Comparison of ENCODE assay signal across 1 cellular context in the genomic region with DNA sequence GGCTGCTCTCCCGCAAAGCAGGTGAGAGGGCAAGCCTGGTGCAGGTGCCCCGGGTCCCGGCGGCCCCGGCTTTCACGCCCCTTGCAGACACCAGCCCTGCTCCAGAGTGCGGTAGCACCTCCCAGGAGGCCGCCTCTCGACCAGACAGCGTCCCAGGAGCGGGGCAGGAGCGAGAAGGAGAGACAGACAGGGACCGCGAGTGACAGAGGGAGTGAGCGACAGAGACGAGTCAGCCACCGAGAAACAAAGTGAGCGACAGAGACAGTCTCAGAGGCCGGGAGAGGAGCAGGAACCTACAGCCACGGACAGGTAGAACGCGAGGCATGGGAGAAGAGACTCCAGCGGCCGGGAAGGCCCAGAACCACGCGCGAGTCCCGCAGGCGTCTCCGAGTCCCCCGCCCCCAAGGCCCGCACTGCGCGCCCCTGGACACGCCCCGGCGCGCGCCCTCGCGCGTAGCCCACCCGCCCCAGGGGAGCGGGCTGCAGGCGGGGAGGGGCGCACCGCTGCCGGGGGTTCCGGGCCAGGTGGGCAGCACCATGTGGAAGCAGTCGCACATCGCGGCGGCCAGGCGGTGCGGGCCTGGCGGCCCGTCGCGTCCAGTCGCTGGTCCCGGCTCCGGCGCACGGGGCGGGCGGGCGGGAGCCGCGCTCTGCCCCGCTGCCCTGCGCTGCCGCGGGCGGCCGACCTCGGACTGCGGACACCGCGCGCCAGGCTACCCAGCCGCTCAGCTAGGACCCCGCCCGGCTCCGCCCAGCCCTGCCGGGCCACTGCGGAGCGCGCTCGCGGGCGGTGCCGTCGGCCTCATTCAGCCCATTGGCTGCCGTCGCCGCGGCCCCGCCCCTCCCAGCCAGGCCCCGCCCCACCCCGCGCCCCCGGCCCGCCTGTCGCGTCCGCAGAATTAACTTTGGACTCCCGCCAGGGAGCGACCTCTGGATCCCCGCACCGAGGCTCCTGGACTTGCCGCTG.
TF ChIP-seq lines count a peak whose summit lies in the region.

A gene (minus strand): TSS at position 694 of the 967 bp plus-strand sequence. CDS start 137 bp downstream, at position 557.

TF ChIP-seq in HepG2, 621 proteins besides CTCF, POLR2A, EP300 and RAD21 (continued from another document):
- TF ChIP-seq, protein P1, sequence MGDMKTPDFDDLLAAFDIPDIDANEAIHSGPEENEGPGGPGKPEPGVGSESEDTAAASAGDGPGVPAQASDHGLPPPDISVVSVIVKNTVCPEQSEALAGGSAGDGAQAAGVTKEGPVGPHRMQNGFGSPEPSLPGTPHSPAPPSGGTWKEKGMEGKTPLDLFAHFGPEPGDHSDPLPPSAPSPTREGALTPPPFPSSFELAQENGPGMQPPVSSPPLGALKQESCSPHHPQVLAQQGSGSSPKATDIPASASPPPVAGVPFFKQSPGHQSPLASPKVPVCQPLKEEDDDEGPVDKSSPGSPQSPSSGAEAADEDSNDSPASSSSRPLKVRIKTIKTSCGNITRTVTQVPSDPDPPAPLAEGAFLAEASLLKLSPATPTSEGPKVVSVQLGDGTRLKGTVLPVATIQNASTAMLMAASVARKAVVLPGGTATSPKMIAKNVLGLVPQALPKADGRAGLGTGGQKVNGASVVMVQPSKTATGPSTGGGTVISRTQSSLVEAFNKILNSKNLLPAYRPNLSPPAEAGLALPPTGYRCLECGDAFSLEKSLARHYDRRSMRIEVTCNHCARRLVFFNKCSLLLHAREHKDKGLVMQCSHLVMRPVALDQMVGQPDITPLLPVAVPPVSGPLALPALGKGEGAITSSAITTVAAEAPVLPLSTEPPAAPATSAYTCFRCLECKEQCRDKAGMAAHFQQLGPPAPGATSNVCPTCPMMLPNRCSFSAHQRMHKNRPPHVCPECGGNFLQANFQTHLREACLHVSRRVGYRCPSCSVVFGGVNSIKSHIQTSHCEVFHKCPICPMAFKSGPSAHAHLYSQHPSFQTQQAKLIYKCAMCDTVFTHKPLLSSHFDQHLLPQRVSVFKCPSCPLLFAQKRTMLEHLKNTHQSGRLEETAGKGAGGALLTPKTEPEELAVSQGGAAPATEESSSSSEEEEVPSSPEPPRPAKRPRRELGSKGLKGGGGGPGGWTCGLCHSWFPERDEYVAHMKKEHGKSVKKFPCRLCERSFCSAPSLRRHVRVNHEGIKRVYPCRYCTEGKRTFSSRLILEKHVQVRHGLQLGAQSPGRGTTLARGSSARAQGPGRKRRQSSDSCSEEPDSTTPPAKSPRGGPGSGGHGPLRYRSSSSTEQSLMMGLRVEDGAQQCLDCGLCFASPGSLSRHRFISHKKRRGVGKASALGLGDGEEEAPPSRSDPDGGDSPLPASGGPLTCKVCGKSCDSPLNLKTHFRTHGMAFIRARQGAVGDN (CRISPR knock-in tag; IDR thresholded peaks at IDR 0.05): peak; percentile 14; the same call in 1 of the 2 replicates
- TF ChIP-seq, protein P2, sequence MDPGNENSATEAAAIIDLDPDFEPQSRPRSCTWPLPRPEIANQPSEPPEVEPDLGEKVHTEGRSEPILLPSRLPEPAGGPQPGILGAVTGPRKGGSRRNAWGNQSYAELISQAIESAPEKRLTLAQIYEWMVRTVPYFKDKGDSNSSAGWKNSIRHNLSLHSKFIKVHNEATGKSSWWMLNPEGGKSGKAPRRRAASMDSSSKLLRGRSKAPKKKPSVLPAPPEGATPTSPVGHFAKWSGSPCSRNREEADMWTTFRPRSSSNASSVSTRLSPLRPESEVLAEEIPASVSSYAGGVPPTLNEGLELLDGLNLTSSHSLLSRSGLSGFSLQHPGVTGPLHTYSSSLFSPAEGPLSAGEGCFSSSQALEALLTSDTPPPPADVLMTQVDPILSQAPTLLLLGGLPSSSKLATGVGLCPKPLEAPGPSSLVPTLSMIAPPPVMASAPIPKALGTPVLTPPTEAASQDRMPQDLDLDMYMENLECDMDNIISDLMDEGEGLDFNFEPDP (CRISPR knock-in tag; conservative IDR thresholded peaks at IDR 0.05): 0 out of 2 replicates have a peak, but pooled peaks have one; percentile 48
- TF ChIP-seq, protein P3, sequence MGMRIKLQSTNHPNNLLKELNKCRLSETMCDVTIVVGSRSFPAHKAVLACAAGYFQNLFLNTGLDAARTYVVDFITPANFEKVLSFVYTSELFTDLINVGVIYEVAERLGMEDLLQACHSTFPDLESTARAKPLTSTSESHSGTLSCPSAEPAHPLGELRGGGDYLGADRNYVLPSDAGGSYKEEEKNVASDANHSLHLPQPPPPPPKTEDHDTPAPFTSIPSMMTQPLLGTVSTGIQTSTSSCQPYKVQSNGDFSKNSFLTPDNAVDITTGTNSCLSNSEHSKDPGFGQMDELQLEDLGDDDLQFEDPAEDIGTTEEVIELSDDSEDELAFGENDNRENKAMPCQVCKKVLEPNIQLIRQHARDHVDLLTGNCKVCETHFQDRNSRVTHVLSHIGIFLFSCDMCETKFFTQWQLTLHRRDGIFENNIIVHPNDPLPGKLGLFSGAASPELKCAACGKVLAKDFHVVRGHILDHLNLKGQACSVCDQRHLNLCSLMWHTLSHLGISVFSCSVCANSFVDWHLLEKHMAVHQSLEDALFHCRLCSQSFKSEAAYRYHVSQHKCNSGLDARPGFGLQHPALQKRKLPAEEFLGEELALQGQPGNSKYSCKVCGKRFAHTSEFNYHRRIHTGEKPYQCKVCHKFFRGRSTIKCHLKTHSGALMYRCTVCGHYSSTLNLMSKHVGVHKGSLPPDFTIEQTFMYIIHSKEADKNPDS (CRISPR knock-in tag; IDR thresholded peaks at IDR 0.05): peak; percentile 52; the same call in 1 of the 2 replicates
- TF ChIP-seq EHMT2 (IDR thresholded peaks at IDR 0.05; ENCODE audit: borderline replicate concordance, low read depth, low read length) (no peak), SKI (IDR thresholded peaks at IDR 0.05; ENCODE audit: partially characterized antibody) (peak; percentile 17)
